26 cellular contexts compared by ENCODE assay signal in genomic region chr3:74850381-74850780, GRCh38.
"Had no signal": no experiment of that assay in that cellular context is flagged by ENCODE, and none has a peak within 500 bp of the region (broad histone marks: within the 10 kb centered on the region; RNA-seq: fewer than 3 reads in every experiment).

No MANE protein-coding gene starts in this region.

- H3K27me3 ChIP-seq: stomach, suprapubic skin, testis, thyroid gland, tibial artery, tibial nerve, transverse colon, upper lobe of left lung, upper lobe of right lung, uterus, vagina had no signal

- H3K4me1 ChIP-seq: stomach, suprapubic skin, testis, thyroid gland, tibial artery, tibial nerve, transverse colon, upper lobe of left lung, upper lobe of right lung, uterus, vagina had no signal

- H3K9me3 ChIP-seq: stomach, suprapubic skin, testis, thoracic aorta, thyroid gland, tibial artery, tibial nerve, transverse colon, upper lobe of left lung, upper lobe of right lung, uterus, vagina had no signal

- H3K4me3 ChIP-seq: stomach, suprapubic skin, testis, thoracic aorta, thyroid gland, tibial artery, tibial nerve, transverse colon, upper lobe of left lung, upper lobe of right lung, uterus, vagina had no signal

- DNase-seq: stimulated activated CD4-positive, alpha-beta T cell treated with anti-CD3 and anti-CD28 coated beads, Interleukin-2, amount 100 ng/mL, for 48 hours; stimulated activated CD4-positive, alpha-beta T cell treated with anti-CD3 and anti-CD28 coated beads, Interleukin-4, amount 100 ng/mL, for 1 hour; stimulated activated CD4-positive, alpha-beta T cell treated with anti-CD3 and anti-CD28 coated beads, Interleukin-4, amount 100 ng/mL, for 24 hours; stimulated activated CD4-positive, alpha-beta T cell treated with anti-CD3 and anti-CD28 coated beads, Interleukin-4, amount 100 ng/mL, for 4 hours; stimulated activated CD8-positive, alpha-beta memory T cell treated with anti-CD3 and anti-CD28 coated beads, Interleukin-4, amount 100 ng/mL, for 48 hours; stimulated activated naive B cell treated with anti-CD40 and anti-IgM and Interleukin-4, amounts not matched to agents 10 μg/mL and 1 μg/mL and 100 μg/mL, for 72 hours; stimulated activated naive CD4-positive, alpha-beta T cell; stimulated activated naive CD4-positive, alpha-beta T cell treated with Interleukin-2 at 50 U/mL for 16 hours; stimulated activated naive CD8-positive, alpha-beta T cell treated with anti-CD3 and anti-CD28 coated beads, Interleukin-15, amount 100 ng/mL, for 72 hours; stimulated activated naive CD8-positive, alpha-beta T cell treated with anti-CD3 and anti-CD28 coated beads, Interleukin-15, Interleukin-2, amounts not matched to agents 100 U/mL and 50 U/mL, for 24 hours; stomach; substantia nigra; testis; thyroid gland; tibial artery; transverse colon; trophoblast cell; upper lobe of left lung; upper lobe of right lung; uterus had no signal

- H3K36me3 ChIP-seq: stomach, suprapubic skin, thoracic aorta, thyroid gland, tibial artery, tibial nerve, transverse colon, upper lobe of left lung, upper lobe of right lung, uterus, vagina had no signal

- H3K27ac ChIP-seq: stomach, suprapubic skin, testis, thoracic aorta, thyroid gland, tibial artery, tibial nerve, transverse colon, upper lobe of left lung, upper lobe of right lung, uterus, vagina had no signal

- ATAC-seq: stimulated activated effector memory CD8-positive, alpha-beta T cell treated with anti-CD3 and anti-CD28 coated beads, Interleukin-12 subunit alpha, Interleukin-12 subunit beta, amount 100 ng/mL, for 72 hours; stimulated activated memory B cell treated with anti-CD40 and anti-IgM and Interleukin-4, amounts not matched to agents 10 μg/mL and 1 μg/mL and 100 μg/mL, for 72 hours; stimulated activated naive B cell treated with anti-CD40 and anti-IgM and Interleukin-4, amounts not matched to agents 10 μg/mL and 1 μg/mL and 100 μg/mL, for 72 hours; stimulated activated naive CD8-positive, alpha-beta T cell treated with anti-CD3 and anti-CD28 coated beads, Interleukin-15, amount 100 ng/mL, for 72 hours; stimulated activated naive CD8-positive, alpha-beta T cell treated with anti-CD3 and anti-CD28 coated beads, Interleukin-15, Interleukin-2, amounts not matched to agents 100 U/mL and 50 U/mL, for 24 hours; upper lobe of right lung had no signal
